ENCODE assay signal across 1 cellular context in genomic region chrX:155026727-155027508, GRCh38.
TF ChIP-seq lines count a peak whose summit lies in the region.

Gene FUNDC2 (plus strand): TSS chrX:155026844. CDS start chrX:155026939, 95 bp downstream.

TF ChIP-seq in A549, 52 proteins besides CTCF, POLR2A, EP300 and RAD21 (continued from another document):
- TF ChIP-seq PHF8 (IDR thresholded peaks at IDR 0.05; ENCODE audit: borderline replicate concordance, low read depth), result peak; percentile 94; the same call in 1 of the 2 replicates
- TF ChIP-seq HES2 (IDR thresholded peaks at IDR 0.05), result no peak
- TF ChIP-seq ESRRA (IDR thresholded peaks at IDR 0.05; ENCODE audit: borderline replicate concordance, low read length), result no peak
- TF ChIP-seq MAX (IDR thresholded peaks at IDR 0.05), result peak; percentile 94
- TF ChIP-seq KDM1A (IDR thresholded peaks at IDR 0.05; ENCODE audit: low read depth), result no peak
- TF ChIP-seq E2F6 (IDR thresholded peaks at IDR 0.05; ENCODE audit: borderline replicate concordance, low read depth), result peak; percentile 74
- no peak for TF ChIP-seq ATOH8 (CRISPR knock-in tag; IDR thresholded peaks at IDR 0.05; ENCODE audit: low read depth)
- no peak for TF ChIP-seq JUNB (IDR thresholded peaks at IDR 0.05)
- no peak for TF ChIP-seq RARB (CRISPR knock-in tag; IDR thresholded peaks at IDR 0.05)
- TF ChIP-seq REST (IDR thresholded peaks at IDR 0.05), result peak; percentile 67
- no peak for TF ChIP-seq EHF (CRISPR knock-in tag; IDR thresholded peaks at IDR 0.05)
- TF ChIP-seq ELK1 (IDR thresholded peaks at IDR 0.05; ENCODE audit: low read depth, low read length), result no peak
- no peak for TF ChIP-seq CHD4 (IDR thresholded peaks at IDR 0.05; ENCODE audit: borderline replicate concordance)
TF ChIP-seq in A549: peak in this region for 12.
